ENCODE assay signal across 1 cellular context in genomic region chr6:144047688-144048087, GRCh38.
TF ChIP-seq lines count a peak whose summit lies in the region.

No MANE protein-coding gene starts in this region.

TF ChIP-seq in HepG2, 621 proteins besides CTCF, POLR2A, EP300 and RAD21 (continued from another document):
- TF ChIP-seq TEAD2 (CRISPR knock-in tag; IDR thresholded peaks at IDR 0.05) (no peak), POLR2AphosphoS5 (IDR thresholded peaks at IDR 0.05; ENCODE audit: low read depth, low read length) (no peak), ZBTB26 (CRISPR knock-in tag; IDR thresholded peaks at IDR 0.05; ENCODE audit: borderline replicate concordance) (no peak)
TF ChIP-seq in HepG2: peak in this region for 0.
